Comparison of ENCODE assay signal across 8 cellular contexts in genomic region chr3:14791343-14791945, GRCh38. TPM values are rescaled to one million over a fixed set of nuclear protein-coding genes. Genes with fewer than 3 reads are reported as not detected.
DNase-seq lines count a peak whose midpoint lies in the region; ATAC-seq and TF ChIP-seq lines count a peak whose summit lies in the region.

No MANE protein-coding gene starts in this region.

- H3K4me3 ChIP-seq in esophagus squamous epithelium, result no peak overlapping the region
- H3K4me3 ChIP-seq in neural progenitor cell, result no peak overlapping the region

- H3K9ac ChIP-seq in neural progenitor cell, result no peak overlapping the region

- no peaks in the 10 kb centered on the region for H3K36me3 Mint-ChIP-seq in activated CD8-positive, alpha-beta T cell treated with anti-CD3 and anti-CD28 coated beads, Interleukin-2, amount 10 ng/mL, durations not matched to agents 7 days and 5 days (ENCODE audit: low read depth)
- H3K36me3 Mint-ChIP-seq in neural progenitor cell, result no peaks in the 10 kb centered on the region

- peak in 2 of 3 experiments; percentile 17 to 58 for DNase-seq in NCI-H1417 (lab: John Stamatoyannopoulos, UW)
- no peak for DNase-seq in NCI-H1417 treated with DMSO at 0.1 percent for 48 hours (lab: John Stamatoyannopoulos, UW)
- peak; percentile 17 for DNase-seq in NCI-H2227 treated with DMSO at 0.1 percent for 48 hours (lab: John Stamatoyannopoulos, UW)
- DNase-seq in activated CD8-positive, alpha-beta T cell treated with anti-CD3 and anti-CD28 coated beads, Interleukin-2, amount 10 ng/mL, durations not matched to agents 7 days and 5 days, result peak; percentile 79
- no peak for DNase-seq in esophagus squamous epithelium (lab: John Stamatoyannopoulos, UW)
- DNase-seq in neural progenitor cell (ENCODE audit: low spot score), result peak; percentile 86
- DNase-seq in NK-92 treated with Interleukin-12 subunit alpha and Interleukin-12 subunit beta, amount 100 ng/mL, for 24 hours (lab: John Stamatoyannopoulos, UW), result no peak

- TF ChIP-seq POLR2A in esophagus squamous epithelium (IDR thresholded peaks at IDR 0.05), result no peak

- POLR2A ChIA-PET in activated CD8-positive, alpha-beta T cell treated with anti-CD3 and anti-CD28 coated beads, Interleukin-2, amount 10 ng/mL, durations not matched to agents 7 days and 5 days (lab: Charles Lee), result no interaction called here

- H3K9me3 ChIP-seq in esophagus squamous epithelium, result no peaks in the 10 kb centered on the region
- no peaks in the 10 kb centered on the region for H3K9me3 ChIP-seq in neural progenitor cell (ENCODE audit: low read depth)

- H3K79me2 ChIP-seq in neural progenitor cell (ENCODE audit: low read depth), result no peaks in the 10 kb centered on the region

- no peaks in the 10 kb centered on the region for H4K20me1 ChIP-seq in neural progenitor cell (ENCODE audit: low read depth)

- H3K27me3 ChIP-seq in esophagus squamous epithelium (peaks cover 0 to 25% (median 2%) of the 10 kb centered on the region in 4 donors), neural progenitor cell (peaks cover 4% of the 10 kb centered on the region)

- H3K4me1 Mint-ChIP-seq in activated CD8-positive, alpha-beta T cell treated with anti-CD3 and anti-CD28 coated beads, Interleukin-2, amount 10 ng/mL, durations not matched to agents 7 days and 5 days (ENCODE audit: low read depth), result peaks cover 2% of the 10 kb centered on the region
- peaks cover 7% of the 10 kb centered on the region for H3K4me1 Mint-ChIP-seq in neural progenitor cell

- peaks cover 29% of the 10 kb centered on the region for H3K27me3 Mint-ChIP-seq in activated CD8-positive, alpha-beta T cell treated with anti-CD3 and anti-CD28 coated beads, Interleukin-2, amount 10 ng/mL, durations not matched to agents 7 days and 5 days (ENCODE audit: low read depth)
- H3K27me3 Mint-ChIP-seq in neural progenitor cell (ENCODE audit: insufficient read depth, low read depth), result peaks cover 5% of the 10 kb centered on the region

- peak; percentile 32 to 71 (median 58) for TF ChIP-seq CTCF in esophagus squamous epithelium (IDR thresholded peaks at IDR 0.05)
- peak; percentile 90 for TF ChIP-seq CTCF in neural progenitor cell (IDR thresholded peaks at IDR 0.05)

- H3K4me3 Mint-ChIP-seq in activated CD8-positive, alpha-beta T cell treated with anti-CD3 and anti-CD28 coated beads, Interleukin-2, amount 10 ng/mL, durations not matched to agents 7 days and 5 days, result no peak overlapping the region
- H3K4me3 Mint-ChIP-seq in neural progenitor cell, result no peak overlapping the region

- peaks cover 0 to 20% (median 20%) of the 10 kb centered on the region in 3 donors for H3K4me1 ChIP-seq in esophagus squamous epithelium
- H3K4me1 ChIP-seq in neural progenitor cell, result no peaks in the 10 kb centered on the region

- ATAC-seq in activated CD8-positive, alpha-beta T cell treated with anti-CD3 and anti-CD28 coated beads, Interleukin-2, amount 10 ng/mL, durations not matched to agents 7 days and 5 days, result peak; percentile 82
- ATAC-seq in GM19328 (IDR thresholded peaks at IDR 0.05; ENCODE audit: unreplicated experiment), result no peak

- H3K27ac ChIP-seq in esophagus squamous epithelium (no peak overlapping the region), neural progenitor cell (no peak overlapping the region)

- H3K36me3 ChIP-seq in esophagus squamous epithelium, result no peaks in the 10 kb centered on the region
- H3K36me3 ChIP-seq in neural progenitor cell, result no peaks in the 10 kb centered on the region

- intact Hi-C loops in esophagus squamous epithelium (cut with DNase I), result loop anchor here (5.0 kb wide), 1 partner anchor 131 kb away; no protein-coding TSS in a partner anchor

- no peak overlapping the region for H3K27ac Mint-ChIP-seq in activated CD8-positive, alpha-beta T cell treated with anti-CD3 and anti-CD28 coated beads, Interleukin-2, amount 10 ng/mL, durations not matched to agents 7 days and 5 days
- peak overlapping the region; percentile 67 for H3K27ac Mint-ChIP-seq in neural progenitor cell

- CTCF ChIA-PET in activated CD8-positive, alpha-beta T cell treated with anti-CD3 and anti-CD28 coated beads, Interleukin-2, amount 10 ng/mL, durations not matched to agents 7 days and 5 days (lab: Charles Lee), result interaction anchor here (0.7 to 4.5 kb wide), 9 partner anchors 10 to 135 kb away, joined by 3 to 38 read pairs (median 6); no protein-coding TSS in a partner anchor

- no peaks in the 10 kb centered on the region for H3F3A ChIP-seq in neural progenitor cell (ENCODE audit: low read depth)

- WGBS in esophagus squamous epithelium, 2 donors, result 19 to 35% methylated on average over 2 to 5 of the region's 15 CpGs

- H3K4me2 ChIP-seq in neural progenitor cell, result no peak overlapping the region

- peak overlapping the region; percentile 98 for H2AFZ ChIP-seq in neural progenitor cell (replicated peaks)

- H3K9me3 Mint-ChIP-seq in activated CD8-positive, alpha-beta T cell treated with anti-CD3 and anti-CD28 coated beads, Interleukin-2, amount 10 ng/mL, durations not matched to agents 7 days and 5 days (ENCODE audit: insufficient read depth), result no peaks in the 10 kb centered on the region
- no peaks in the 10 kb centered on the region for H3K9me3 Mint-ChIP-seq in neural progenitor cell

RNA-seq across cellular contexts. Expression of gene FGD5, which starts 27.3 kb away (rescaled TPM):
- under 1 TPM; 0.31 to 0.32 TPM for total RNA-seq in activated CD8-positive, alpha-beta T cell treated with anti-CD3 and anti-CD28 coated beads, Interleukin-2, amount 10 ng/mL, durations not matched to agents 7 days and 5 days
- 10 to 100 TPM in 1 of 4 donors, 1 to 10 TPM in 2, under 1 TPM in 1; 0.80 to 12.0 (median 3.9) TPM for total RNA-seq in esophagus squamous epithelium
- total RNA-seq in neural progenitor cell (ENCODE audit: low replicate concordance), result 0.24 and 0.25 TPM in 2 replicates

Comparison
In these comparisons a context has a peak if more than half of its experiments do, and no peak if none do; other contexts are left out.
1. DNase-seq: peak in NCI-H1417 (2 of 3), NCI-H2227 treated with DMSO at 0.1 percent for 48 hours (single experiment), activated CD8-positive, alpha-beta T cell treated with anti-CD3 and anti-CD28 coated beads, Interleukin-2, amount 10 ng/mL, durations not matched to agents 7 days and 5 days (single experiment) and neural progenitor cell (single experiment); none in NCI-H1417 treated with DMSO at 0.1 percent for 48 hours (single experiment), esophagus squamous epithelium (single experiment) and NK-92 treated with Interleukin-12 subunit alpha and Interleukin-12 subunit beta, amount 100 ng/mL, for 24 hours (single experiment).